Comparison of ENCODE assay signal across 8 cellular contexts in genomic region chr19:46624958-46625661, GRCh38. TPM values are rescaled to one million over a fixed set of nuclear protein-coding genes. Genes with fewer than 3 reads are reported as not detected.
DNase-seq lines count a peak whose midpoint lies in the region; ATAC-seq, FAIRE-seq and TF ChIP-seq lines count a peak whose summit lies in the region.

Gene PTGIR (minus strand): TSS chr19:46625089. CDS start chr19:46624225, 864 bp downstream.

- H3K36me3 ChIP-seq in MG63: no peaks in the 10 kb centered on the region
- H3K36me3 ChIP-seq in GM12878 (ENCODE audit: control insufficient read depth in 2 of 2, insufficient read depth in 2 of 2, low read length in 1 of 2): no peaks in the 10 kb centered on the region
- H3K36me3 ChIP-seq in prostate gland: no peaks in the 10 kb centered on the region

- SMC1A ChIA-PET in GM12878 (lab: Charles Lee; ENCODE audit: uncharacterized antibody, unreplicated experiment): interaction anchor here (0.6 to 17.6 kb wide), 8 partner anchors 8 to 37 kb away, joined by 3 to 286 read pairs (median 4); partner anchors contain the start of genes CALM3 and DACT3

- DNase-seq in Daoy (ENCODE audit: low read depth): peak; percentile 68
- peak; percentile 25 for DNase-seq in MG63
- no peak for DNase-seq in GM12878 (ENCODE audit: low read depth, low spot score)
- no peak for DNase-seq in prostate gland (ENCODE audit: low spot score)
- DNase-seq in HK-2 (ENCODE audit: unreplicated experiment): no peak
- DNase-seq in NCI-H1105 treated with DMSO at 0.1 percent for 48 hours (lab: John Stamatoyannopoulos, UW): no peak

- peak; percentile 62 for TF ChIP-seq POLR2A in GM12878 (IDR thresholded peaks at IDR 0.05; ENCODE audit: low read depth, low read length)
- no peak for TF ChIP-seq POLR2A in prostate gland (IDR thresholded peaks at IDR 0.05)

- H3K4me1 ChIP-seq in GM12878 (ENCODE audit: control insufficient read depth, insufficient read depth, low read length) (peaks cover 36% of the 10 kb centered on the region), mononuclear cell (ENCODE audit: insufficient read depth, low read length) (peaks cover 63% of the 10 kb centered on the region), prostate gland (replicated peaks) (no peaks in the 10 kb centered on the region)

- no peak for TF ChIP-seq RAD21 in GM12878 (IDR thresholded peaks at IDR 0.05; ENCODE audit: insufficient read depth, low read depth, low read length)

- intact Hi-C loops in GM12878 (cut with micrococcal nuclease; ENCODE audit: unreplicated experiment) (no loop called here), prostate gland (cut with DNase I) (no loop called here)

- ATAC-seq in GM12878 (peak; percentile 70), GM21526 (IDR thresholded peaks at IDR 0.05; ENCODE audit: low FRiP score, unreplicated experiment) (no peak)

- in situ Hi-C loops in GM12878 (cut with MboI): no loop called here

- no TSS peak for BruUV-seq in GM12878 (replicated peaks; lab: Mats Ljungman, UMichigan)

- peak within 1 kb of the TSS; percentile 52 for H2AFZ ChIP-seq in GM12878 (ENCODE audit: control insufficient read depth, low read depth, low read length)

- H3K4me3 ChIP-seq in MG63 (no peak within 1 kb of the TSS), GM12878 (peak within 1 kb of the TSS; percentile 71), mononuclear cell (ENCODE audit: low read length) (peak within 1 kb of the TSS; percentile 25), prostate gland (no peak within 1 kb of the TSS)

- no peaks in the 10 kb centered on the region for H3K9me3 ChIP-seq in MG63
- H3K9me3 ChIP-seq in GM12878 (replicated peaks; ENCODE audit: control insufficient read depth, insufficient read depth, low read length): no peaks in the 10 kb centered on the region
- no peaks in the 10 kb centered on the region for H3K9me3 ChIP-seq in mononuclear cell (ENCODE audit: low read depth, low read length)
- H3K9me3 ChIP-seq in prostate gland: no peaks in the 10 kb centered on the region

- H3K27ac ChIP-seq in GM12878 (ENCODE audit: control insufficient read depth, insufficient read depth): peak within 1 kb of the TSS; percentile 62
- H3K27ac ChIP-seq in prostate gland: no peak within 1 kb of the TSS

- 9% methylated on average over 9 of the region's 13 CpGs for WGBS in GM12878 (ENCODE audit: insufficient coverage, insufficient replicate concordance, low lambda C conversion rate, missing lambda C conversion rate)
- WGBS in prostate gland: 26% methylated on average over 13 of the region's 13 CpGs

- RAD21 ChIA-PET in GM12878 (lab: Charles Lee; ENCODE audit: unreplicated experiment): interaction anchor here (0.6 to 2.6 kb wide), 4 partner anchors 8 to 91 kb away, joined by 3 to 13 read pairs (median 5); partner anchors contain the start of gene DACT3

- TF ChIP-seq CTCF in GM12878 (IDR thresholded peaks at IDR 0.05 in 2 of 3, conservative IDR thresholded peaks at IDR 0.05 in 1 of 3; ENCODE audit: control insufficient read depth in 2 of 3, extremely low read depth in 1 of 3, insufficient read depth in 1 of 3, low read depth in 3 of 3, low read length in 3 of 3): no peak
- no peak for TF ChIP-seq CTCF in prostate gland (IDR thresholded peaks at IDR 0.05)

- H4K20me1 ChIP-seq in GM12878 (ENCODE audit: control insufficient read depth, insufficient read depth): no peaks in the 10 kb centered on the region

- CTCF ChIA-PET in GM12878 (lab: Yijun Ruan, JAX): interaction anchor here (0.9 to 12.1 kb wide), 4 partner anchors 9 to 37 kb away, joined by 3 to 150 read pairs (median 10); partner anchors contain the start of gene DACT3

- peak within 1 kb of the TSS; percentile 81 for H3K4me2 ChIP-seq in GM12878 (ENCODE audit: control insufficient read depth, insufficient read depth)

- no peak for TF ChIP-seq EP300 in GM12878 (IDR thresholded peaks at IDR 0.05; ENCODE audit: borderline replicate concordance in 1 of 2, control insufficient read depth in 1 of 2, low read depth in 2 of 2, low read length in 2 of 2)

- peaks cover 32% of the 10 kb centered on the region for H3K79me2 ChIP-seq in GM12878 (ENCODE audit: control insufficient read depth, insufficient read depth, low read length)

- peak within 1 kb of the TSS; percentile 53 for H3K9ac ChIP-seq in GM12878 (ENCODE audit: control insufficient read depth, insufficient read depth, low read length)

- FAIRE-seq in GM12878 (lab: Jason Lieb, UNC): peak; percentile 31

- no peaks in the 10 kb centered on the region for H3K27me3 ChIP-seq in MG63
- no peaks in the 10 kb centered on the region for H3K27me3 ChIP-seq in GM12878 (replicated peaks in 1 of 2; ENCODE audit: control insufficient read depth in 2 of 2, insufficient read depth in 2 of 2, low read length in 1 of 2)
- no peaks in the 10 kb centered on the region for H3K27me3 ChIP-seq in mononuclear cell (ENCODE audit: insufficient read depth, low read length)
- H3K27me3 ChIP-seq in prostate gland (replicated peaks; ENCODE audit: insufficient read depth): no peaks in the 10 kb centered on the region

- POLR2A ChIA-PET in GM12878 (lab: Charles Lee): interaction anchor here (0.5 to 2.7 kb wide), 7 partner anchors 11 to 684 kb away, joined by 4 to 11 read pairs (median 5); partner anchors contain the start of genes CALM3, DACT3 and GNG8

TF ChIP-seq in GM12878, 131 proteins besides CTCF, POLR2A, EP300 and RAD21 (continues in another document):
- TF ChIP-seq NKRF (conservative IDR thresholded peaks at IDR 0.05) (no peak), IKZF1 (conservative IDR thresholded peaks at IDR 0.05) (peak; percentile 73), POU2F2 (IDR thresholded peaks at IDR 0.05; ENCODE audit: borderline replicate concordance, low read depth, low read length) (no peak), ZBTB40 (IDR thresholded peaks at IDR 0.05; ENCODE audit: borderline replicate concordance) (no peak)

RNA-seq across cellular contexts. Expression of gene PTGIR, which starts in this region (rescaled TPM):
- 0.12 and 0.34 TPM in 2 replicates for total RNA-seq in Daoy (2014; rRNA removed; shearing (Covaris generic))
- not detected in 2 replicates for total RNA-seq in MG63 (2014; rRNA removed; shearing (Covaris generic); ENCODE audit: low replicate concordance)
- 66.6 and 83.6 TPM in 2 replicates for total RNA-seq in GM12878 (2013; cell fraction: nucleolus; rRNA removed)
- total RNA-seq in GM12878 (2014; rRNA removed) (16.3 and 16.7 TPM in 2 replicates), GM12878 (2014; rRNA removed; fragmentation: Illumina TruSeq; extraction: Trizol) (5.4 and 6.5 TPM in 2 replicates), GM12878 (2021) (14.7 and 17.9 TPM in 2 replicates), mononuclear cell (5.8 TPM), prostate gland (1 to 10 TPM in 1 of 2 donors, not detected in 1; 2.2 TPM)
- polyA plus RNA-seq in GM12878 (2011; ENCODE audit: low read depth): 3.2 TPM
- polyA plus RNA-seq in GM12878 (2011; rRNA removed) (9.9 and 15.2 TPM in 2 replicates), GM12878 (2014; fragmentation: Illumina TruSeq; extraction: Trizol) (3.9 and 6.7 TPM in 2 replicates), GM12878 (2014; fragmentation: Nextera tagmentation; extraction: Ambion mirVana) (1 to 10 TPM in 1 of 2 experiments, under 1 TPM in 1; 0.34 to 1.5 TPM), GM12878 (2014; rRNA removed) (25.8 and 29.1 TPM in 2 replicates), GM12878 (2016; fragmentation: Nextera tagmentation; extraction: Ambion mirVana) (10 to 100 TPM in 1 of 2 experiments, 1 to 10 TPM in 1; 9.7 to 10.1 TPM)
- 19.4 and 32.9 TPM in 2 replicates for polyA plus RNA-seq in GM12878 (2011; cell fraction: cytosol; rRNA removed)
- polyA plus RNA-seq in GM12878 (2011; cell fraction: nucleus; rRNA removed): 48.5 and 57.6 TPM in 2 replicates
- 7.5 and 9.5 TPM in 2 replicates for polyA plus RNA-seq in GM12878 (2012)
- 7.6 and 15.0 TPM in 2 replicates for polyA minus RNA-seq in GM12878 (2011; rRNA and poly(A)+ RNA removed)
- polyA minus RNA-seq in GM12878 (2011; cell fraction: cytosol; rRNA and poly(A)+ RNA removed): 3.5 and 5.6 TPM in 2 replicates
- 6.2 and 14.4 TPM in 2 replicates for polyA minus RNA-seq in GM12878 (2011; cell fraction: nucleus; rRNA and poly(A)+ RNA removed)

Comparison
In these comparisons a context has a peak if more than half of its experiments do, and no peak if none do; other contexts are left out.
1. Peak in DNase-seq in Daoy; RNA of the gene not detected or under 1 TPM.
2. Peak in DNase-seq in MG63; RNA of the gene not detected or under 1 TPM.
3. H3K4me3 ChIP-seq: peak in GM12878 (single experiment) and mononuclear cell (single experiment); none in MG63 (single experiment) and prostate gland (0 of 2).